In the genomic region with DNA sequence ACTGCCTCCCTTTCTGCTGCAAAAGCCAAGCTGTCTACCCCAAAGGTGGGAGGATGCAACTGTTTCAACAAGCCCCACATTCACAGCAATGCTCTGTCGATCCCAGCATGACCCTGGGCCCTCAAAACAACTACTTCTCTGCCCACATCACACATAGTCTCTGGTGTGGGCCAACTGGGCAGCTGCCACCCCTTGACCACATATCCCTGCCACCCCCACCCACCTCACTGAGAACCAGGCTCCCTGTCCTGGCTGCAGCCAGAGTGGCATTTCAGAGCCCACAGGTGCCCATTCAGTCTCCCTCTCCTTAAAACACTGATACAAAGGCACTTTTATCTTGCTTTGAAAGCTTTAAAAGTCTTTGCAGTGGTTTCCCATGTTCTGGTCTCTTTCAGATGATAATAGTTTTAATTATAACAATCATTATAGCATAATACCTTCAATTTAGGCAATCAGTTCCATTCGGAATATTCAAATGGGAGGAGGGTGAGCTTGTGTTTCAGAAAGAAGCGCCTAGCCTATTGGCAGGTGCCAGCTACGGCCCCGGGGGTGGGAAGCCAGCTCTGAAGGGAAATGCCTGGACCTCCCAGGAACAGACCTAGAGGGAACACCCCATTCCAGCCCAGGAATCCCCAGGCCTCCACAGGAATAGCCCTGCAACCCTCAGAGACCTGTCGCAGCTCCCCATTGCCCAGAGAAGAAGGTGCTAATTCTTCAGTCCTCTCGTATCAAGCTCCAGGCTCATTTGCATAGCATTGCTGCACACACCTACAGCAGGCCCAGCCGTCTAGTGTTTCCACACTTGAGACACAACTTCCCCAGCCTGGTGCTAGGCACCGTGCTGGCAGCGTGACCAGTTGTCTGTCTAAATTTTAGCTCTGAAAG, we compare ENCODE assay signal across 2 cellular contexts.
TF ChIP-seq lines count a peak whose summit lies in the region.

No MANE protein-coding gene starts in this region.

TF ChIP-seq in HEK293, 187 proteins besides CTCF, POLR2A, EP300 and RAD21:
- TF ChIP-seq ZNF394 (tag by site-specific recombination; IDR thresholded peaks at IDR 0.05; ENCODE audit: borderline replicate concordance), result no peak
- 0 out of 2 replicates have a peak, but pooled peaks have one; percentile 17 for TF ChIP-seq SCRT2 (tag by site-specific recombination; IDR thresholded peaks at IDR 0.05)
- TF ChIP-seq ZNF626 (tag by site-specific recombination; IDR thresholded peaks at IDR 0.05), result no peak
- no peak for TF ChIP-seq SP7 (tag by site-specific recombination; IDR thresholded peaks at IDR 0.05)
- no peak for TF ChIP-seq ZNF548 (tag by site-specific recombination; IDR thresholded peaks at IDR 0.05)
- TF ChIP-seq, protein P1, sequence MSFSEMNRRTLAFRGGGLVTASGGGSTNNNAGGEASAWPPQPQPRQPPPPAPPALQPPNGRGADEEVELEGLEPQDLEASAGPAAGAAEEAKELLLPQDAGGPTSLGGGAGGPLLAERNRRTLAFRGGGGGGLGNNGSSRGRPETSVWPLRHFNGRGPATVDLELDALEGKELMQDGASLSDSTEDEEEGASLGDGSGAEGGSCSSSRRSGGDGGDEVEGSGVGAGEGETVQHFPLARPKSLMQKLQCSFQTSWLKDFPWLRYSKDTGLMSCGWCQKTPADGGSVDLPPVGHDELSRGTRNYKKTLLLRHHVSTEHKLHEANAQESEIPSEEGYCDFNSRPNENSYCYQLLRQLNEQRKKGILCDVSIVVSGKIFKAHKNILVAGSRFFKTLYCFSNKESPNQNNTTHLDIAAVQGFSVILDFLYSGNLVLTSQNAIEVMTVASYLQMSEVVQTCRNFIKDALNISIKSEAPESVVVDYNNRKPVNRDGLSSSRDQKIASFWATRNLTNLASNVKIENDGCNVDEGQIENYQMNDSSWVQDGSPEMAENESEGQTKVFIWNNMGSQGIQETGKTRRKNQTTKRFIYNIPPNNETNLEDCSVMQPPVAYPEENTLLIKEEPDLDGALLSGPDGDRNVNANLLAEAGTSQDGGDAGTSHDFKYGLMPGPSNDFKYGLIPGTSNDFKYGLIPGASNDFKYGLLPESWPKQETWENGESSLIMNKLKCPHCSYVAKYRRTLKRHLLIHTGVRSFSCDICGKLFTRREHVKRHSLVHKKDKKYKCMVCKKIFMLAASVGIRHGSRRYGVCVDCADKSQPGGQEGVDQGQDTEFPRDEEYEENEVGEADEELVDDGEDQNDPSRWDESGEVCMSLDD (tag by site-specific recombination; IDR thresholded peaks at IDR 0.05), result no peak
- no peak for TF ChIP-seq ZBTB21 (tag by site-specific recombination; IDR thresholded peaks at IDR 0.05)

TF ChIP-seq in GM12878, 131 proteins besides CTCF, POLR2A, EP300 and RAD21:
- TF ChIP-seq, protein P2, sequence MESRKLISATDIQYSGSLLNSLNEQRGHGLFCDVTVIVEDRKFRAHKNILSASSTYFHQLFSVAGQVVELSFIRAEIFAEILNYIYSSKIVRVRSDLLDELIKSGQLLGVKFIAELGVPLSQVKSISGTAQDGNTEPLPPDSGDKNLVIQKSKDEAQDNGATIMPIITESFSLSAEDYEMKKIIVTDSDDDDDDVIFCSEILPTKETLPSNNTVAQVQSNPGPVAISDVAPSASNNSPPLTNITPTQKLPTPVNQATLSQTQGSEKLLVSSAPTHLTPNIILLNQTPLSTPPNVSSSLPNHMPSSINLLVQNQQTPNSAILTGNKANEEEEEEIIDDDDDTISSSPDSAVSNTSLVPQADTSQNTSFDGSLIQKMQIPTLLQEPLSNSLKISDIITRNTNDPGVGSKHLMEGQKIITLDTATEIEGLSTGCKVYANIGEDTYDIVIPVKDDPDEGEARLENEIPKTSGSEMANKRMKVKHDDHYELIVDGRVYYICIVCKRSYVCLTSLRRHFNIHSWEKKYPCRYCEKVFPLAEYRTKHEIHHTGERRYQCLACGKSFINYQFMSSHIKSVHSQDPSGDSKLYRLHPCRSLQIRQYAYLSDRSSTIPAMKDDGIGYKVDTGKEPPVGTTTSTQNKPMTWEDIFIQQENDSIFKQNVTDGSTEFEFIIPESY (IDR thresholded peaks at IDR 0.05), result no peak
- TF ChIP-seq LARP7 (IDR thresholded peaks at IDR 0.05), result no peak
- TF ChIP-seq POLR2AphosphoS2 (IDR thresholded peaks at IDR 0.05; ENCODE audit: low read depth, low read length), result no peak
- TF ChIP-seq, protein P3, sequence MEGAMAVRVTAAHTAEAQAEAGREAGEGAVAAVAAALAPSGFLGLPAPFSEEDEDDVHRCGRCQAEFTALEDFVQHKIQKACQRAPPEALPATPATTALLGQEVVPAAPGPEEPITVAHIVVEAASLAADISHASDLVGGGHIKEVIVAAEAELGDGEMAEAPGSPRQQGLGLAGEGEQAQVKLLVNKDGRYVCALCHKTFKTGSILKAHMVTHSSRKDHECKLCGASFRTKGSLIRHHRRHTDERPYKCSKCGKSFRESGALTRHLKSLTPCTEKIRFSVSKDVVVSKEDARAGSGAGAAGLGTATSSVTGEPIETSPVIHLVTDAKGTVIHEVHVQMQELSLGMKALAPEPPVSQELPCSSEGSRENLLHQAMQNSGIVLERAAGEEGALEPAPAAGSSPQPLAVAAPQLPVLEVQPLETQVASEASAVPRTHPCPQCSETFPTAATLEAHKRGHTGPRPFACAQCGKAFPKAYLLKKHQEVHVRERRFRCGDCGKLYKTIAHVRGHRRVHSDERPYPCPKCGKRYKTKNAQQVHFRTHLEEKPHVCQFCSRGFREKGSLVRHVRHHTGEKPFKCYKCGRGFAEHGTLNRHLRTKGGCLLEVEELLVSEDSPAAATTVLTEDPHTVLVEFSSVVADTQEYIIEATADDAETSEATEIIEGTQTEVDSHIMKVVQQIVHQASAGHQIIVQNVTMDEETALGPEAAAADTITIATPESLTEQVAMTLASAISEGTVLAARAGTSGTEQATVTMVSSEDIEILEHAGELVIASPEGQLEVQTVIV (IDR thresholded peaks at IDR 0.05; ENCODE audit: borderline replicate concordance, partially characterized antibody), result no peak
- TF ChIP-seq STAT1 (conservative IDR thresholded peaks at IDR 0.05), result no peak
- no peak for TF ChIP-seq SMAD5 (IDR thresholded peaks at IDR 0.05; ENCODE audit: low read depth)
- TF ChIP-seq TCF7 (IDR thresholded peaks at IDR 0.05; ENCODE audit: borderline replicate concordance), result no peak
- TF ChIP-seq ZNF24 (IDR thresholded peaks at IDR 0.05), result no peak
- TF ChIP-seq MTA2 (IDR thresholded peaks at IDR 0.05; ENCODE audit: low read depth), result no peak
- no peak for TF ChIP-seq EGR1 (IDR thresholded peaks at IDR 0.05; ENCODE audit: borderline replicate concordance in 1 of 2, low read depth in 2 of 2, low read length in 2 of 2)
- TF ChIP-seq MYB (IDR thresholded peaks at IDR 0.05; ENCODE audit: borderline replicate concordance, low read depth, low read length), result no peak
- TF ChIP-seq SUPT20H (IDR thresholded peaks at IDR 0.05; ENCODE audit: borderline replicate concordance, control insufficient read depth, low read depth, low read length), result no peak
